30 cellular contexts compared by ENCODE assay signal in the genomic region with DNA sequence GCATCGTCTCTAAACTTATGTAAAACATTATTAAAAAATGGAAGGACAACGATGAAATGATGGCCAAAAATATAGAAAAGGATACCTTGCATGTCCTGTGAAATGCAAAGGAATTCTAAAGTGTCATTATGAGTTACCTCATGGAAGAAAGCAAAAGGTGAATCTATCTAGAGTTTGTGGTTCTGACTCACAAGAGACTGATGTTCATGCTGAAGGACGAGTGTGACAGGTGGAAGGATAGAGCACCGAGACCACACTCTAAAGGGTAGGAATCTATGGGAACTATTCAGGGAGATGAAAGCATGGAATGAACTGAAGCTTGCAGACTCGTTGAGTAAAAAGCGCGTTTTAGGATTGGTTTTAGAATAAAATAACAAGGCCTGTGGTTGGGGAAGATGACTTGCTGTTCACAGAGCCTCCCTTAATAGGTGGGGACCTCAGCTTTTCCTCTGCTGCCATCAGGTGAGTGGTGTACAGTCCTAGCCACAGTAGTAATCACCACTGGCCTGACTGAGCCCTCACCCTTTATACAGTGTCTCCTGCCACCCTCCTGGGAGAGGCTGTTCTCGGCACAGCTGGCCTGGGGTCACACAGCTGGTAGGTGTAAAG. TPM values are rescaled to one million over a fixed set of nuclear protein-coding genes. Genes with fewer than 3 reads are reported as not detected.
DNase-seq lines count a peak whose midpoint lies in the region; ATAC-seq and TF ChIP-seq lines count a peak whose summit lies in the region.
"Had no signal": no experiment of that assay in that cellular context is flagged by ENCODE, and none has a peak within 500 bp of the region (broad histone marks: within the 10 kb centered on the region; RNA-seq: fewer than 3 reads in every experiment).

No MANE protein-coding gene starts in this region.

- H3K4me1 ChIP-seq in BLaER1: peaks cover 100% of the 10 kb centered on the region
- H3K4me1 ChIP-seq in CD8-positive, alpha-beta T cell (ENCODE audit: insufficient read depth, low read length): peaks cover 79% of the 10 kb centered on the region
- H3K4me1 ChIP-seq: Caco-2 had no signal

- H4K20me1 ChIP-seq in BLaER1: peaks cover 100% of the 10 kb centered on the region

- no peak for TF ChIP-seq CTCF in CD8-positive, alpha-beta T cell (IDR thresholded peaks at IDR 0.05)

- no peaks in the 10 kb centered on the region for H3K27me3 Mint-ChIP-seq in CD8-positive, alpha-beta T cell (ENCODE audit: low read depth)
- H3K27me3 Mint-ChIP-seq in activated T-helper 17 cell treated with anti-CD3 and anti-CD28 coated beads, Interleukin-2, amount 50 U/mL, for 72 hours: no peaks in the 10 kb centered on the region
- no peaks in the 10 kb centered on the region for H3K27me3 Mint-ChIP-seq in memory B cell
- H3K27me3 Mint-ChIP-seq: B cell had no signal

- DNase-seq in CD8-positive, alpha-beta T cell: no peak
- DNase-seq in memory B cell (ENCODE audit: low spot score in 2 of 2): no peak
- no peak for DNase-seq in iPS-NIHi7 (ENCODE audit: extremely low spot score)
- no peak for DNase-seq in NAMALWA (ENCODE audit: low spot score)
- DNase-seq in NCI-H187 (lab: John Stamatoyannopoulos, UW): no peak
- DNase-seq: activated CD8-positive, alpha-beta T cell treated with anti-CD3 and anti-CD28 coated beads, Interleukin-2, amount 10 ng/mL, durations not matched to agents 7 days and 5 days; activated effector memory CD4-positive, alpha-beta T cell treated with Interleukin-2 at 50 U/mL for 16 hours; Caco-2; caudate nucleus; DMS79; endodermal cell; GDM1; GM23248; left ventricle myocardium superior; NCI-H1417 treated with DMSO at 0.1 percent for 48 hours; NCI-H2081; NCI-H524 treated with DMSO at 0.1 percent for 48 hours; right lobe of liver; stimulated activated CD8-positive, alpha-beta memory T cell treated with anti-CD3 and anti-CD28 coated beads, Interleukin-4, amount 100 ng/mL, for 48 hours; T-helper 1 cell had no signal

- H3K36me3 ChIP-seq in BLaER1: peaks cover 37% of the 10 kb centered on the region
- H3K36me3 ChIP-seq in CD8-positive, alpha-beta T cell (ENCODE audit: insufficient read depth, low read length): no peaks in the 10 kb centered on the region
- H3K36me3 ChIP-seq: right lobe of liver, tibial artery had no signal

- no peak for ATAC-seq in CD8-positive, alpha-beta T cell
- peak; percentile 30 for ATAC-seq in activated T-helper 17 cell treated with anti-CD3 and anti-CD28 coated beads, Interleukin-2, amount 50 U/mL, for 72 hours (replicated peaks)
- no peak for ATAC-seq in memory B cell (ENCODE audit: low read depth)
- ATAC-seq in HG03159 (IDR thresholded peaks at IDR 0.05; ENCODE audit: unreplicated experiment): no peak
- ATAC-seq: activated CD4-positive, CD25-positive, alpha-beta regulatory T cell treated with anti-CD3 and anti-CD28 coated beads, Interleukin-2, amount 50 U/mL, for 24 hours; activated CD8-positive, alpha-beta T cell treated with anti-CD3 and anti-CD28 coated beads, Interleukin-2, amount 10 ng/mL, durations not matched to agents 7 days and 5 days; left ventricle myocardium superior; right lobe of liver had no signal

- H3K4me3 ChIP-seq in BLaER1: no peak overlapping the region
- H3K4me3 ChIP-seq in CD8-positive, alpha-beta T cell (ENCODE audit: low read depth, low read length): no peak overlapping the region
- H3K4me3 ChIP-seq: esophagus muscularis mucosa, GM23248, right lobe of liver, SK-N-MC, tibial artery had no signal

- H3K36me3 Mint-ChIP-seq in CD8-positive, alpha-beta T cell: peaks cover 46% of the 10 kb centered on the region
- H3K36me3 Mint-ChIP-seq in activated T-helper 17 cell treated with anti-CD3 and anti-CD28 coated beads, Interleukin-2, amount 50 U/mL, for 72 hours (ENCODE audit: low read depth): peaks cover 52% of the 10 kb centered on the region
- peaks cover 9% of the 10 kb centered on the region for H3K36me3 Mint-ChIP-seq in memory B cell

- no peak overlapping the region for H3K9ac ChIP-seq in BLaER1
- H3K9ac ChIP-seq: GM23248, KMS-11 had no signal

- no peaks in the 10 kb centered on the region for H3K9me3 Mint-ChIP-seq in CD8-positive, alpha-beta T cell
- no peaks in the 10 kb centered on the region for H3K9me3 Mint-ChIP-seq in activated T-helper 17 cell treated with anti-CD3 and anti-CD28 coated beads, Interleukin-2, amount 50 U/mL, for 72 hours
- H3K9me3 Mint-ChIP-seq in memory B cell: no peaks in the 10 kb centered on the region
- H3K9me3 Mint-ChIP-seq: activated naive CD4-positive, alpha-beta T cell treated with anti-CD3 and anti-CD28 coated beads, Interleukin-2, amount 50 U/mL, for 72 hours; endodermal cell had no signal

- H3K27ac Mint-ChIP-seq in CD8-positive, alpha-beta T cell: no peak overlapping the region
- H3K27ac Mint-ChIP-seq in activated T-helper 17 cell treated with anti-CD3 and anti-CD28 coated beads, Interleukin-2, amount 50 U/mL, for 72 hours: no peak overlapping the region
- H3K27ac Mint-ChIP-seq in memory B cell: peak overlapping the region; percentile 62
- H3K27ac Mint-ChIP-seq: activated CD8-positive, alpha-beta T cell treated with anti-CD3 and anti-CD28 coated beads, Interleukin-2, amount 10 ng/mL, durations not matched to agents 7 days and 5 days; B cell; endodermal cell had no signal

- no peak overlapping the region for H3K27ac ChIP-seq in BLaER1
- H3K27ac ChIP-seq in CD8-positive, alpha-beta T cell (ENCODE audit: low read depth, low read length): no peak overlapping the region
- H3K27ac ChIP-seq: esophagus muscularis mucosa, GM23248, KMS-11, right lobe of liver, SK-N-MC, tibial artery had no signal

- no peaks in the 10 kb centered on the region for H3K27me3 ChIP-seq in BLaER1
- no peaks in the 10 kb centered on the region for H3K27me3 ChIP-seq in CD8-positive, alpha-beta T cell (ENCODE audit: insufficient read depth, low read length)
- H3K27me3 ChIP-seq: esophagus muscularis mucosa, right lobe of liver, tibial artery had no signal

- H3K9me3 ChIP-seq in BLaER1: no peaks in the 10 kb centered on the region
- H3K9me3 ChIP-seq in CD8-positive, alpha-beta T cell (ENCODE audit: low read length): no peaks in the 10 kb centered on the region
- H3K9me3 ChIP-seq: Caco-2, esophagus muscularis mucosa, right lobe of liver, tibial artery had no signal

- H3K4me2 ChIP-seq in BLaER1: peak overlapping the region; percentile 84

- CTCF ChIA-PET in CD8-positive, alpha-beta T cell (lab: Charles Lee): interaction anchor here (0.9 kb wide), 1 partner anchor 21 kb away, joined by 5 read pairs; no protein-coding TSS in a partner anchor

- H3K4me3 Mint-ChIP-seq in CD8-positive, alpha-beta T cell: peak overlapping the region; percentile 15
- peak overlapping the region; percentile 1 for H3K4me3 Mint-ChIP-seq in activated T-helper 17 cell treated with anti-CD3 and anti-CD28 coated beads, Interleukin-2, amount 50 U/mL, for 72 hours
- no peak overlapping the region for H3K4me3 Mint-ChIP-seq in memory B cell
- H3K4me3 Mint-ChIP-seq: activated CD8-positive, alpha-beta T cell treated with anti-CD3 and anti-CD28 coated beads, Interleukin-2, amount 10 ng/mL, durations not matched to agents 7 days and 5 days; B cell; endodermal cell had no signal

- POLR2A ChIA-PET in CD8-positive, alpha-beta T cell (lab: Charles Lee): no interaction called here

- intact Hi-C loops in CD8-positive, alpha-beta T cell (cut with DNase I, micrococcal nuclease): no loop called here

- H3K4me1 Mint-ChIP-seq in CD8-positive, alpha-beta T cell (ENCODE audit: low read depth): peaks cover 89% of the 10 kb centered on the region
- H3K4me1 Mint-ChIP-seq in activated T-helper 17 cell treated with anti-CD3 and anti-CD28 coated beads, Interleukin-2, amount 50 U/mL, for 72 hours: peaks cover 65% of the 10 kb centered on the region
- H3K4me1 Mint-ChIP-seq in memory B cell: peaks cover 57% of the 10 kb centered on the region

RNA-seq across cellular contexts. Expression of gene TENT4A, which starts 11.2 kb away (rescaled TPM):
- 10 to 100 TPM; 39.9 to 42.6 TPM for total RNA-seq in CD8-positive, alpha-beta T cell
- total RNA-seq in activated T-helper 17 cell treated with anti-CD3 and anti-CD28 coated beads, Interleukin-2, amount 50 U/mL, for 72 hours: 10 to 100 TPM; 39.0 to 52.4 TPM
